8 cellular contexts compared by ENCODE assay signal in the genomic region with DNA sequence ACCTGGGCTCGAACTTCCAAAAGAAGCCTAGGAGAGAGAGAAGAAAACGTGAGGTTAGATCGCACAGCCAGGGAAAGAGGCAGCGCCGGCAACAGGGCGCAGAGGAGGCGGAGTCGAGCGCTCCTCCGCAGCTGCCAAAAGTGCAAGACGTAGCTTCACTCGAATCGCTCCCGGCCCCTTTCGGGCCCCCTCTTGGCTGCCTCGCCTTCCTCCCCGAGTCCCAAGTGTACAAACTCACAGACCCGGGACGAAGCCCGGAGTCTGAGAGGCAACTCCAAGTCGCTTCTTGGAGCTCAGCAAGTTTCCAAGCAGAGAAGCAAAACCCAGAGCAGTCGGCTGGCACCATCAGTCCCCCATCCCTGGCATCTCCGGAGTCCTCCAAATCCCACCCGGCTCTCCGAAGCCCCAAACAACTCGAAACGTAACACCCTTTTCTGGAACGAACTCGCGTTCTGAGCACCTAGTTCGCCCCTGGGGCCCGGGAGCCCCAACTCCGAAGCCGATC. TPM values are rescaled to one million over a fixed set of nuclear protein-coding genes. Genes with fewer than 3 reads are reported as not detected.
DNase-seq lines count a peak whose midpoint lies in the region; ATAC-seq, FAIRE-seq and TF ChIP-seq lines count a peak whose summit lies in the region.

No MANE protein-coding gene starts in this region.

- TF ChIP-seq CTCF in AG09319 (IDR thresholded peaks at IDR 0.05; ENCODE audit: low read depth, low read length) (no peak), pancreas (IDR thresholded peaks at IDR 0.05) (no peak)

- H3K4me3 ChIP-seq in adipocyte (ENCODE audit: low read length), result peak overlapping the region; percentile 92
- H3K4me3 ChIP-seq in pancreas, result peak overlapping the region; percentile 67 to 95 (median 86)
- H3K4me3 ChIP-seq in urinary bladder (ENCODE audit: low read depth, low read length), result peak overlapping the region; percentile 100

- H3K9ac ChIP-seq in adipocyte (ENCODE audit: low read length), result peak overlapping the region; percentile 93

- H3K9me3 ChIP-seq in adipocyte (ENCODE audit: control insufficient read depth, low read length) (no peaks in the 10 kb centered on the region), pancreas (no peaks in the 10 kb centered on the region)

- intact Hi-C loops in cardiac septum (cut with DNase I) (loop anchor here (1.0 to 2.0 kb wide), 2 partner anchors 41 to 222 kb away; partner anchors contain the start of gene SETD9), pancreas (cut with DNase I) (no loop called here)

- H3K36me3 ChIP-seq in adipocyte (ENCODE audit: control insufficient read depth, insufficient read depth, low read length, severe bottlenecking) (peaks cover 23% of the 10 kb centered on the region), pancreas (no peaks in the 10 kb centered on the region), urinary bladder (ENCODE audit: insufficient read depth) (no peaks in the 10 kb centered on the region)

- H3K27me3 ChIP-seq in adipocyte (replicated peaks; ENCODE audit: control insufficient read depth, insufficient read depth, low read length), result no peaks in the 10 kb centered on the region
- no peaks in the 10 kb centered on the region for H3K27me3 ChIP-seq in pancreas

- peaks cover 19% of the 10 kb centered on the region for H3K4me1 ChIP-seq in adipocyte (ENCODE audit: control insufficient read depth, insufficient read depth, low read length)
- peaks cover 0 to 10% (median 7%) of the 10 kb centered on the region in 3 donors for H3K4me1 ChIP-seq in pancreas
- no peaks in the 10 kb centered on the region for H3K4me1 ChIP-seq in urinary bladder (ENCODE audit: insufficient read depth)

- ATAC-seq in GM19023 (IDR thresholded peaks at IDR 0.05; ENCODE audit: unreplicated experiment) (peak; percentile 50), HG03460 (IDR thresholded peaks at IDR 0.05; ENCODE audit: unreplicated experiment) (peak; percentile 46), pancreas (peak; percentile 53 to 81 (median 73))

- FAIRE-seq in pancreas (lab: Jason Lieb, UNC), result no peak

- DNase-seq in AG09319 (ENCODE audit: extremely low read depth, low read depth) (peak; percentile 28), SW480 (ENCODE audit: low spot score) (peak; percentile 47), adipocyte (ENCODE audit: low read depth) (peak; percentile 96), cardiac septum (ENCODE audit: low spot score) (peak; percentile 82), pancreas (peak; percentile 27 to 83 (median 52))

- H3K27ac ChIP-seq in pancreas (peak overlapping the region in 2 of 4 donors; percentile 23 to 24), urinary bladder (ENCODE audit: low read depth) (peak overlapping the region; percentile 94)

- WGBS in pancreas, 2 donors, result 0 to 1% methylated on average over 34 of the region's 34 CpGs
- under 1% methylated on average over 34 of the region's 34 CpGs for WGBS in urinary bladder

RNA-seq across cellular contexts. Expression of gene MIER3, which starts 1.2 kb away (rescaled TPM):
- total RNA-seq in cardiac septum (14.8 TPM), pancreas (10 to 100 TPM in 2 of 6 donors, 1 to 10 TPM in 4; 7.3 to 16.3 (median 8.6) TPM), urinary bladder (36.6 TPM)
- polyA plus RNA-seq in pancreas (1 to 10 TPM; 3.8 to 6.7 TPM), urinary bladder (8.7 TPM)

RNA-seq across cellular contexts. Expression of gene SETD9, which starts 41.3 kb away (rescaled TPM):
- total RNA-seq in cardiac septum (14.2 TPM), pancreas (1 to 10 TPM; 4.6 to 9.7 (median 6.2) TPM), urinary bladder (4.8 TPM)
- polyA plus RNA-seq in pancreas (1 to 10 TPM; 6.7 to 7.1 TPM), urinary bladder (8.7 TPM)

Comparison
In these comparisons a context has a peak if more than half of its experiments do, and no peak if none do; other contexts are left out.
1. DNase-seq: peak in every context shown above with its lines; median percentile 96 in adipocyte; 82 in cardiac septum; 52 in pancreas; 47 in SW480; 28 in AG09319.